Comparison of ENCODE assay signal across 8 cellular contexts in the genomic region with DNA sequence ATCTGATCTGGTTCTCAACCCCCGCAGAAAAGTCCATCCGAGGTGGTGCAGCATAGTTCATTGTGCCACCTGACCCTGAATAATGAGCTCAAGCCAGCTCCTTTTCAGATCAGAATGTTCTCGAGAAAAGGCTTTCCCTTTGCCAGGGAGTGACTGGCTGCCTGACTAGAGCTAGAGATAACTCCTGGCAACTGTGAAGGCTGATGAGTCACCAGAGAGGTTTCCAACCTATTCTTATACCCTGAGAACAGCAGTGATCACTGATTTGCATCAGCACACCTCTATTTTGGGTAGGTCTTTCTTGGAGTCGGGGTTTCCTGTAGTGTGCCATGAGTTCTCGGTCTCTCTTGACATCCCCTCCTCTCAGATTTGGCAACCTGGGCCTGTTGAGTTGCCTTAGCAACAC.
A peak's percentile ranks its signal among the peaks of the same experiment; 100 is the strongest.
DNase-seq lines count a peak whose midpoint lies in the region; ATAC-seq and TF ChIP-seq lines count a peak whose summit lies in the region.

No MANE protein-coding gene starts in this region.

- peak; percentile 62 for DNase-seq in activated effector memory CD4-positive, alpha-beta T cell treated with anti-CD3 and anti-CD28 coated beads, Interleukin-2, amount 50 U/mL, for 16 hours
- DNase-seq in activated effector memory CD4-positive, alpha-beta T cell treated with Interleukin-2 at 50 U/mL for 16 hours: no peak
- DNase-seq in activated naive CD8-positive, alpha-beta T cell treated with anti-CD3 and anti-CD28 coated beads, Interleukin-2, amount 50 U/mL, for 24 hours: peak; percentile 20
- DNase-seq in immature natural killer cell (peak in 2 of 3 donors; percentile 20 to 24), tibial artery (peak; percentile 90 to 92), midbrain (lab: John Stamatoyannopoulos, UW) (no peak), HuH-7.5 (ENCODE audit: low spot score) (no peak)

- TF ChIP-seq CTCF in tibial artery (IDR thresholded peaks at IDR 0.05): no peak

- intact Hi-C loops in tibial artery (cut with DNase I; ENCODE audit: low total_unique reads): no loop called here

- no peak overlapping the region for H3K4me3 ChIP-seq in tibial artery

- no peaks in the 10 kb centered on the region for H3K9me3 ChIP-seq in tibial artery

- H3K4me1 Mint-ChIP-seq in activated naive CD8-positive, alpha-beta T cell treated with anti-CD3 and anti-CD28 coated beads, Interleukin-2, amount 50 U/mL, for 24 hours: peaks cover 32% of the 10 kb centered on the region
- peaks cover 31 to 58% of the 10 kb centered on the region in 2 donors for H3K4me1 Mint-ChIP-seq in immature natural killer cell

- no peaks in the 10 kb centered on the region for H3K27me3 Mint-ChIP-seq in activated naive CD8-positive, alpha-beta T cell treated with anti-CD3 and anti-CD28 coated beads, Interleukin-2, amount 50 U/mL, for 24 hours
- peaks cover 0 to 5% (median 2%) of the 10 kb centered on the region in 3 donors for H3K27me3 Mint-ChIP-seq in immature natural killer cell (ENCODE audit: low read depth in 3 of 3)

- no peak overlapping the region for H3K4me3 Mint-ChIP-seq in activated naive CD8-positive, alpha-beta T cell treated with anti-CD3 and anti-CD28 coated beads, Interleukin-2, amount 50 U/mL, for 24 hours
- no peak overlapping the region for H3K4me3 Mint-ChIP-seq in immature natural killer cell

- no peaks in the 10 kb centered on the region for H3K36me3 ChIP-seq in tibial artery

- no peak overlapping the region for H3K27ac Mint-ChIP-seq in activated naive CD8-positive, alpha-beta T cell treated with anti-CD3 and anti-CD28 coated beads, Interleukin-2, amount 50 U/mL, for 24 hours
- peak overlapping the region in 1 of 6 donors; percentile 33 for H3K27ac Mint-ChIP-seq in immature natural killer cell

- H3K27ac ChIP-seq in tibial artery: peak overlapping the region; percentile 81 to 82

- peaks cover 9% of the 10 kb centered on the region for H3K9me3 Mint-ChIP-seq in activated naive CD8-positive, alpha-beta T cell treated with anti-CD3 and anti-CD28 coated beads, Interleukin-2, amount 50 U/mL, for 24 hours
- H3K9me3 Mint-ChIP-seq in immature natural killer cell: no peaks in the 10 kb centered on the region

- ATAC-seq in HG03103 (IDR thresholded peaks at IDR 0.05; ENCODE audit: low read depth, unreplicated experiment): peak; percentile 73
- peak; percentile 92 for ATAC-seq in activated naive CD8-positive, alpha-beta T cell treated with anti-CD3 and anti-CD28 coated beads, Interleukin-2, amount 50 U/mL, for 24 hours

- H3K4me1 ChIP-seq in tibial artery: peaks cover 0 to 25% (median 15%) of the 10 kb centered on the region in 4 donors

- H3K36me3 Mint-ChIP-seq in activated naive CD8-positive, alpha-beta T cell treated with anti-CD3 and anti-CD28 coated beads, Interleukin-2, amount 50 U/mL, for 24 hours (ENCODE audit: low read depth): no peaks in the 10 kb centered on the region
- H3K36me3 Mint-ChIP-seq in immature natural killer cell: peaks cover 0 to 7% (median 0%) of the 10 kb centered on the region in 3 donors

- H3K27me3 ChIP-seq in tibial artery: no peaks in the 10 kb centered on the region

Comparison
In these comparisons a context has a peak if more than half of its experiments do, and no peak if none do; other contexts are left out.
1. DNase-seq: peak in activated effector memory CD4-positive, alpha-beta T cell treated with anti-CD3 and anti-CD28 coated beads, Interleukin-2, amount 50 U/mL, for 16 hours (single experiment), activated naive CD8-positive, alpha-beta T cell treated with anti-CD3 and anti-CD28 coated beads, Interleukin-2, amount 50 U/mL, for 24 hours (single experiment), immature natural killer cell (2 of 3) and tibial artery (2 of 2); none in activated effector memory CD4-positive, alpha-beta T cell treated with Interleukin-2 at 50 U/mL for 16 hours (single experiment), midbrain (single experiment) and HuH-7.5 (single experiment).